8 cellular contexts compared by ENCODE assay signal in the genomic region with DNA sequence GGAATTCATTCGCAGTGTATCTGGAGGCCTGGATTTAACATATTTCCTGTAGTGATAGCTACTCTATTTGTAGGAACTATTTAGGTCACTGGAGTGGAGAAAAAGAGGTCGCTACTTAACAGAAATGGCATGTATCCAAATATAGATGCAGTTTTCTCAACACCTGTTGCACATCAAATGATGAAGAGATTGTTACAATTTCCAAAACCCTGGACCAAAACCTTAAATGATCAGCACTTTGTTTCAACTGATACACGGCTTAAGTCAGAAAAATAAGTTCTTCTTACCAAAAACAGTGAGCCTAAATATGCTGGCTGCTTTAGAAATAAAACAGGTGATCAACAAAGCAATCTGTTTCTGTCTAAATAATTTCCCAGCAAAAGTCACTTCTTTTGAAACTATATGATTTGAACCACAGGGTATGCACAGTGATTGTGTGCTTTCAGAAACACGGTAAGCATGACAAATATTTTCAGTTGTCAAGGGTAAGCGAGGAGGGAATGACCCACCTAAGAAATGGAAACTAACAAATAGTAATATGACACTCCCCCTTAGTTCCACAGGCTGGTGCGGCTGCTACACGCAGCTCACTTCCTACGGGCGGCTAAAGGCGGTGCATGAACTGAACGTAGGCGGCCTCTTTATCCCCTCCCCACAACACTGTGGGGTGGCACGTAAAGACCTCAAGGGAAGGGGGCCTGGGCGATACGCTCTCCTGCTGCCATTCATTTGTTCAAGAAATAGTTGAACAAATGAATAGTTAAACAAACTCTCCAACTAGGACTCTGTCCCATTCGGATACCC. TPM values are rescaled to one million over a fixed set of nuclear protein-coding genes. Genes with fewer than 3 reads are reported as not detected.
A peak's percentile ranks its signal among the peaks of the same experiment; 100 is the strongest.
DNase-seq lines count a peak whose midpoint lies in the region; ATAC-seq and TF ChIP-seq lines count a peak whose summit lies in the region.

No MANE protein-coding gene starts in this region.

- no peaks in the 10 kb centered on the region for H3F3A ChIP-seq in OCI-LY1 (ENCODE audit: insufficient read depth, low read length)

- peaks cover 55 to 61% (median 59%) of the 10 kb centered on the region in 10 experiments for H3K4me1 ChIP-seq in BLaER1 treated with 17β-estradiol and CSF1 and Interleukin-3, amounts not matched to agents 10 nM and 100 nM
- H3K4me1 ChIP-seq in OCI-LY1 (ENCODE audit: insufficient read depth, low read length, severe bottlenecking) (peaks cover 36% of the 10 kb centered on the region), neuron (ENCODE audit: insufficient read depth, low read length) (peaks cover 10% of the 10 kb centered on the region), suprapubic skin (peaks cover 57% of the 10 kb centered on the region)

- TF ChIP-seq EP300 in suprapubic skin (IDR thresholded peaks at IDR 0.05): no peak

- H3K9me2 ChIP-seq in OCI-LY1 (ENCODE audit: low read depth, low read length): no peaks in the 10 kb centered on the region

- no peaks in the 10 kb centered on the region for H3K79me2 ChIP-seq in OCI-LY1 (ENCODE audit: insufficient read depth, low read length)

- peaks cover 57% of the 10 kb centered on the region for H3K4me1 Mint-ChIP-seq in activated T-cell treated with anti-CD3 and anti-CD28 coated beads, Interleukin-2, amount 50 U/mL, for 72 hours (ENCODE audit: low read depth)

- H3K9me3 Mint-ChIP-seq in activated T-cell treated with anti-CD3 and anti-CD28 coated beads, Interleukin-2, amount 50 U/mL, for 72 hours: no peaks in the 10 kb centered on the region

- H3K4me2 ChIP-seq in BLaER1 treated with 17β-estradiol and CSF1 and Interleukin-3, amounts not matched to agents 10 nM and 100 nM: peak overlapping the region; percentile 77 to 99 (median 94)
- H3K4me2 ChIP-seq in OCI-LY1 (ENCODE audit: low read length): peak overlapping the region; percentile 77

- WGBS in suprapubic skin: 6% methylated on average over 15 of the region's 16 CpGs

- no peaks in the 10 kb centered on the region for H3K9me3 ChIP-seq in BLaER1 treated with 17β-estradiol and CSF1 and Interleukin-3, amounts not matched to agents 10 nM and 100 nM (replicated peaks in 1 of 11)
- H3K9me3 ChIP-seq in OCI-LY1 (ENCODE audit: low read length) (no peaks in the 10 kb centered on the region), neuron (ENCODE audit: low read length) (no peaks in the 10 kb centered on the region), suprapubic skin (no peaks in the 10 kb centered on the region)

- TF ChIP-seq POLR2A in suprapubic skin (IDR thresholded peaks at IDR 0.05): no peak

- peaks cover 0 to 3% of the 10 kb centered on the region in 2 donors for H3K36me3 Mint-ChIP-seq in activated T-cell treated with anti-CD3 and anti-CD28 coated beads, Interleukin-2, amount 50 U/mL, for 72 hours (ENCODE audit: insufficient read depth in 2 of 2)

- peak; percentile 44 for ATAC-seq in HG03378 (IDR thresholded peaks at IDR 0.05; ENCODE audit: unreplicated experiment)
- ATAC-seq in activated T-cell treated with anti-CD3 and anti-CD28 coated beads, Interleukin-2, amount 50 U/mL, for 72 hours (replicated peaks in 1 of 2): peak; percentile 67 to 78

- DNase-seq in GM19238 (ENCODE audit: insufficient read length, low spot score): peak; percentile 70
- DNase-seq in activated T-cell treated with anti-CD3 and anti-CD28 coated beads, Interleukin-2, amount 50 U/mL, for 72 hours: peak; percentile 78 to 89
- DNase-seq in fibroblast of the aortic adventitia (ENCODE audit: low read depth): peak; percentile 55
- DNase-seq in suprapubic skin (ENCODE audit: low spot score in 2 of 2): peak; percentile 71 to 80

- no peaks in the 10 kb centered on the region for H3K36me3 ChIP-seq in BLaER1 treated with 17β-estradiol and CSF1 and Interleukin-3, amounts not matched to agents 10 nM and 100 nM
- no peaks in the 10 kb centered on the region for H3K36me3 ChIP-seq in OCI-LY1 (ENCODE audit: insufficient read depth, low read length)
- no peaks in the 10 kb centered on the region for H3K36me3 ChIP-seq in neuron (ENCODE audit: insufficient read depth, low read length)
- H3K36me3 ChIP-seq in suprapubic skin: no peaks in the 10 kb centered on the region

- H3K27ac Mint-ChIP-seq in activated T-cell treated with anti-CD3 and anti-CD28 coated beads, Interleukin-2, amount 50 U/mL, for 72 hours: peak overlapping the region; percentile 99

- TF ChIP-seq CTCF in OCI-LY1 (IDR thresholded peaks at IDR 0.05; ENCODE audit: low read length) (no peak), fibroblast of the aortic adventitia (IDR thresholded peaks at IDR 0.05; ENCODE audit: insufficient read depth, low read length) (peak; percentile 15), suprapubic skin (IDR thresholded peaks at IDR 0.05) (no peak)

- peak overlapping the region; percentile 76 to 96 (median 89) for H3K4me3 ChIP-seq in BLaER1 treated with 17β-estradiol and CSF1 and Interleukin-3, amounts not matched to agents 10 nM and 100 nM
- peak overlapping the region; percentile 75 for H3K4me3 ChIP-seq in OCI-LY1 (ENCODE audit: low read depth, low read length, poor library complexity, severe bottlenecking)
- peak overlapping the region; percentile 98 for H3K4me3 ChIP-seq in fibroblast of the aortic adventitia (ENCODE audit: low read depth, low read length)
- peak overlapping the region; percentile 99 for H3K4me3 ChIP-seq in neuron (ENCODE audit: low read length)
- H3K4me3 ChIP-seq in suprapubic skin: peak overlapping the region; percentile 99

- no peak overlapping the region for H2AFZ ChIP-seq in OCI-LY1 (ENCODE audit: low read length)
- peak overlapping the region; percentile 60 for H2AFZ ChIP-seq in neuron (ENCODE audit: low read depth, low read length)

- peaks cover 23% of the 10 kb centered on the region for H3K27me3 Mint-ChIP-seq in activated T-cell treated with anti-CD3 and anti-CD28 coated beads, Interleukin-2, amount 50 U/mL, for 72 hours (ENCODE audit: low read depth)

- peak overlapping the region; percentile 72 to 85 (median 84) for H3K9ac ChIP-seq in BLaER1 treated with 17β-estradiol and CSF1 and Interleukin-3, amounts not matched to agents 10 nM and 100 nM
- H3K9ac ChIP-seq in OCI-LY1 (ENCODE audit: low read length): peak overlapping the region; percentile 66; the same call in 1 of the 2 replicates

- H3K27me3 ChIP-seq in BLaER1 treated with 17β-estradiol and CSF1 and Interleukin-3, amounts not matched to agents 10 nM and 100 nM: no peaks in the 10 kb centered on the region
- H3K27me3 ChIP-seq in OCI-LY1 (ENCODE audit: insufficient read depth, low read length) (0 out of 2 replicates have a peak, but pooled peaks cover 4% of the 10 kb centered on the region), neuron (ENCODE audit: insufficient read depth, low read length) (peaks cover 6% of the 10 kb centered on the region), suprapubic skin (no peaks in the 10 kb centered on the region)

- H3K4me3 Mint-ChIP-seq in activated T-cell treated with anti-CD3 and anti-CD28 coated beads, Interleukin-2, amount 50 U/mL, for 72 hours: peak overlapping the region; percentile 86 to 98

- peak overlapping the region; percentile 62 to 96 (median 71); a peak in 21 of 22 replicates for H3K27ac ChIP-seq in BLaER1 treated with 17β-estradiol and CSF1 and Interleukin-3, amounts not matched to agents 10 nM and 100 nM
- H3K27ac ChIP-seq in OCI-LY1 (ENCODE audit: low read depth, low read length, poor library complexity, severe bottlenecking) (peak overlapping the region; percentile 30), suprapubic skin (peak overlapping the region; percentile 95)

- H4K20me1 ChIP-seq in BLaER1 treated with 17β-estradiol and CSF1 and Interleukin-3, amounts not matched to agents 10 nM and 100 nM: peaks cover 0 to 7% (median 0%) of the 10 kb centered on the region in 11 experiments; a peak in 6 of 22 replicates
- no peaks in the 10 kb centered on the region for H4K20me1 ChIP-seq in OCI-LY1 (ENCODE audit: insufficient read depth, low read length)

RNA-seq across cellular contexts. Expression of a gene that starts 1.1 kb away (rescaled TPM):
- 10 to 100 TPM; 22.6 to 32.7 TPM for total RNA-seq in activated T-cell treated with anti-CD3 and anti-CD28 coated beads, Interleukin-2, amount 50 U/mL, for 72 hours
- total RNA-seq in fibroblast of the aortic adventitia (ENCODE audit: low replicate concordance) (10.8 and 12.1 TPM in 2 replicates), suprapubic skin (10 to 100 TPM; 16.0 to 31.4 (median 20.9) TPM)

RNA-seq across cellular contexts. Expression of a gene that starts 49.6 kb away (rescaled TPM):
- total RNA-seq in activated T-cell treated with anti-CD3 and anti-CD28 coated beads, Interleukin-2, amount 50 U/mL, for 72 hours: not detected
- total RNA-seq in fibroblast of the aortic adventitia (ENCODE audit: low replicate concordance): not detected in 2 replicates
- total RNA-seq in suprapubic skin: 100 to 1,000 TPM in 1 of 4 donors, 10 to 100 TPM in 3; 47.9 to 129 (median 60.9) TPM

Comparison
In these comparisons a context has a peak if more than half of its experiments do, and no peak if none do; other contexts are left out.
1. Peak in every context shown above with its lines: DNase-seq, ATAC-seq, H3K4me3 ChIP-seq and H3K27ac ChIP-seq.
2. H3K27ac ChIP-seq: peak in every context shown above with its lines; median percentile 95 in suprapubic skin; 71 in BLaER1 treated with 17β-estradiol and CSF1 and Interleukin-3, amounts not matched to agents 10 nM and 100 nM; 30 in OCI-LY1.
3. RNA of a gene that starts 49.6 kb away (total RNA-seq): 47.9 to 129 TPM in suprapubic skin; not detected in activated T-cell treated with anti-CD3 and anti-CD28 coated beads, Interleukin-2, amount 50 U/mL, for 72 hours and not detected in fibroblast of the aortic adventitia; every median in the first group is over 10 times any median in the second.